8 cellular contexts compared by ENCODE assay signal in genomic region chr4:54233128-54233696, GRCh38. TPM values are rescaled to one million over a fixed set of nuclear protein-coding genes. Genes with fewer than 3 reads are reported as not detected.
DNase-seq lines count a peak whose midpoint lies in the region; ATAC-seq and TF ChIP-seq lines count a peak whose summit lies in the region.

No MANE protein-coding gene starts in this region.

- DNase-seq in AG08395 (ENCODE audit: low spot score) (peak; percentile 77), NCI-H446 (lab: John Stamatoyannopoulos, UW) (peak; percentile 42 to 80), choroid plexus epithelial cell (ENCODE audit: low read depth) (peak; percentile 93), left colon (peak; percentile 65 to 87)
- peak; percentile 62 to 65 for DNase-seq in activated CD4-positive, alpha-beta T cell treated with anti-CD3 and anti-CD28 coated beads for 4 hours
- peak; percentile 67 to 73 (median 70) for DNase-seq in stimulated activated CD4-positive, alpha-beta T cell treated with anti-CD3 and anti-CD28 coated beads, Interleukin-1b, Interleukin-23, amount 100 ng/mL, for 24 hours (ENCODE audit: low read depth in 4 of 4, low spot score in 1 of 4)

- H3K4me3 ChIP-seq in choroid plexus epithelial cell (ENCODE audit: low read depth, low read length): peak overlapping the region; percentile 87

- intact Hi-C loops in left colon (cut with DNase I, micrococcal nuclease): loop anchor here in 1 of 2 donors (10.0 kb wide), 1 partner anchor 1238 kb away; no protein-coding TSS in a partner anchor

- ATAC-seq in GM18870 (IDR thresholded peaks at IDR 0.05; ENCODE audit: unreplicated experiment): peak; percentile 58
- ATAC-seq in HG03135 (IDR thresholded peaks at IDR 0.05; ENCODE audit: unreplicated experiment): peak; percentile 83
- ATAC-seq in left colon: peak; percentile 96

- TF ChIP-seq CTCF in choroid plexus epithelial cell (conservative IDR thresholded peaks at IDR 0.05; ENCODE audit: low read depth, low read length): peak; percentile 77

RNA-seq across cellular contexts. Expression of gene PDGFRA, which starts 4.1 kb away (rescaled TPM):
- 10 to 100 TPM; 30.8 to 45.2 TPM for total RNA-seq in left colon

Comparison
In these comparisons a context has a peak if more than half of its experiments do, and no peak if none do; other contexts are left out.
1. Peak in every context shown above with its lines: DNase-seq, ATAC-seq and H3K4me3 ChIP-seq.